13 cellular contexts compared by ENCODE assay signal in the genomic region with DNA sequence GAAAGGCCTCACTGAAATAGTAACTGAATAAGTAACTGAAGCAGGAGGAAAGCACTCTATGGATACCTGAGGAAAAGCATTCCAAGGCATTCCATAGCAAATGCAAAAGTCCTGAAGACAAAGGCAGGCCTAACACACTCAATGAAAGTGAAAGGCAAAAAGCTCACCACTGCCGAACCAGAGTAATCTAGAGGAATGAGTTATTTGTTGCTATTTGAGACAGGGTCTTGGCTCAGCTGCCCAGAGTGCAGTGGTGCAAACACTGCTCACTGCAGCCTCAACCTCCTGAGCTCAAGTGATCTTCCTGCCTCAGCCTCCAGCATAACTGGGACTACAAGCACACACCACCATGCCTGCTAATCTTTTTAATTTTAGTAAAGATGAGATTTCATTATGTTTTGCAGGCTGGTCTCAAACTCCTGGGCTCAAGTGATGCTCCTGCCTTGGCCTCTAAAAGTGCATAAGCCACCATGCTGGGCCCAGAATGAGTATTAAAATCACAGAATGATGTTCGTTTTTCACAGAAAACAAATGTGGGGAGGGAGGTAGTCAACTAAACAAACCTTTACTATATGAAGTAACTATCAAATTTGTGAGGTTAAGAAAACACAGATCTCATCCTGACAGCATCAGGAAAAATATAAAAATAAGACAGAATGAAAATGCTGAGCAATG.
DNase-seq lines count a peak whose midpoint lies in the region; ATAC-seq lines count a peak whose summit lies in the region.
"Had no signal": no experiment of that assay in that cellular context is flagged by ENCODE, and none has a peak within 500 bp of the region (broad histone marks: within the 10 kb centered on the region; RNA-seq: fewer than 3 reads in every experiment).

No MANE protein-coding gene starts in this region.

- H3K9me3 ChIP-seq in iPS-15b (ENCODE audit: control insufficient read depth, insufficient read depth, low read length): no peaks in the 10 kb centered on the region
- H3K9me3 ChIP-seq: adrenal gland, esophagus muscularis mucosa had no signal

- DNase-seq in NOMO-1 treated with dmso at 0.1 percent for 144 hours (lab: John Stamatoyannopoulos, UW; ENCODE audit: unreplicated experiment): no peak
- DNase-seq in RPMI8226: no peak
- DNase-seq in COLO829 (ENCODE audit: low spot score): no peak
- DNase-seq: activated B cell treated with CpG ODN at 0.5 μM for 24 hours; Kasumi-1; NK-92 treated with Interleukin-12 subunit alpha and Interleukin-12 subunit beta, amount 100 ng/mL, for 24 hours had no signal

- no peaks in the 10 kb centered on the region for H3K27me3 ChIP-seq in iPS-15b (ENCODE audit: control insufficient read depth, insufficient read depth, low read length)
- H3K27me3 ChIP-seq: adrenal gland, esophagus muscularis mucosa had no signal

- no peaks in the 10 kb centered on the region for H3K36me3 ChIP-seq in iPS-15b (ENCODE audit: control insufficient read depth, insufficient read depth, low read length)
- H3K36me3 ChIP-seq: adrenal gland had no signal

- peaks cover 7% of the 10 kb centered on the region for H3K4me1 ChIP-seq in iPS-15b (ENCODE audit: control insufficient read depth, insufficient read depth, low read length)

- ATAC-seq in GM18519 (IDR thresholded peaks at IDR 0.05; ENCODE audit: low FRiP score, unreplicated experiment) (peak; percentile 71), GM21723 (IDR thresholded peaks at IDR 0.05; ENCODE audit: unreplicated experiment) (peak; percentile 82), HG03432 (IDR thresholded peaks at IDR 0.05; ENCODE audit: unreplicated experiment) (peak; percentile 81), HG03280 (IDR thresholded peaks at IDR 0.05; ENCODE audit: unreplicated experiment) (no peak)

- no peak overlapping the region for H3K9ac ChIP-seq in iPS-15b (ENCODE audit: low read depth, low read length)

- H3K4me3 ChIP-seq in iPS-15b (ENCODE audit: low read depth, low read length): peak overlapping the region; percentile 10
- H3K4me3 ChIP-seq: adrenal gland, esophagus muscularis mucosa had no signal
